10 cellular contexts compared by ENCODE assay signal in the genomic region with DNA sequence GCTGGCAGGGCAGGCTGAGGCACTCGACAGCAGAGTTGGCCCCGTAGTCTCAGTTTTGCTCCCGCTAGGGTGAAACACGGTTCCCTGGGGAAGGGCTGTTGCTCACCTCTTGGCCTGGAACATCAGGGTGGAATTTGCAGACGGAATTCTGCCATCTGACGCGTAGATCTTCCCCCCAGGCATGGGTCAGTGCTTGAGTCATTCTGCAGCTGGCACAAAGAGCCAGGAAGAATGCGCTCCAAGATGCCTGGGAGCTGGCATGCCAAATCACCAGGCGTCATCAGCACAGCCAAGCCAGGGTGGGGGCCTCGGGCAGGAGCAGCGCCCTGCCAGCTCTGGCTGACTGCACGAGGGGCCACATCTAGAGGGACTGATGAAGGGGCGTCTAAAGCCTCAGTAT. TPM values are rescaled to one million over a fixed set of nuclear protein-coding genes. Genes with fewer than 3 reads are reported as not detected.
A peak's percentile ranks its signal among the peaks of the same experiment; 100 is the strongest.
DNase-seq lines count a peak whose midpoint lies in the region; ATAC-seq and TF ChIP-seq lines count a peak whose summit lies in the region.
"Had no signal": no experiment of that assay in that cellular context is flagged by ENCODE, and none has a peak within 500 bp of the region (broad histone marks: within the 10 kb centered on the region; RNA-seq: fewer than 3 reads in every experiment).

No MANE protein-coding gene starts in this region.

- H3K27ac ChIP-seq in SK-N-SH (ENCODE audit: low read depth in 2 of 2, low read length in 1 of 2) (peak overlapping the region; percentile 90 to 97), rectal smooth muscle tissue (ENCODE audit: low read depth, low read length) (peak overlapping the region; percentile 91), smooth muscle cell (ENCODE audit: low read depth) (no peak overlapping the region)
- H3K27ac ChIP-seq: ovary had no signal

- H3K9me3 ChIP-seq in SK-N-SH (no peaks in the 10 kb centered on the region), smooth muscle cell (replicated peaks; ENCODE audit: low read depth) (no peaks in the 10 kb centered on the region)
- H3K9me3 ChIP-seq: ovary had no signal

- peaks cover 31% of the 10 kb centered on the region for H3K36me3 Mint-ChIP-seq in Calu3 (ENCODE audit: insufficient read depth, unreplicated experiment)

- TF ChIP-seq CTCF in Calu3 (IDR thresholded peaks at IDR 0.05; ENCODE audit: unreplicated experiment) (no peak), SK-N-SH (IDR thresholded peaks at IDR 0.05) (no peak), foreskin fibroblast (IDR thresholded peaks at IDR 0.05; ENCODE audit: low read depth, low read length) (no peak), smooth muscle cell (IDR thresholded peaks at IDR 0.05; ENCODE audit: borderline replicate concordance, insufficient read depth, poor library complexity, severe bottlenecking) (no peak)

- no peak for ATAC-seq in HG03520 (IDR thresholded peaks at IDR 0.05; ENCODE audit: unreplicated experiment)

- H3K4me3 Mint-ChIP-seq in Calu3 (ENCODE audit: low read depth, unreplicated experiment) = no peak overlapping the region
- H3K4me3 Mint-ChIP-seq: activated naive CD8-positive, alpha-beta T cell treated with anti-CD3 and anti-CD28 coated beads, Interleukin-2, amount 10 ng/mL, durations not matched to agents 7 days and 5 days had no signal

- no TSS peak for BruUV-seq in Calu3 (replicated peaks; lab: Mats Ljungman, UMichigan)

- H2AFZ ChIP-seq in SK-N-SH (ENCODE audit: low read depth) (peak overlapping the region; percentile 48; the same call in 1 of the 2 replicates), smooth muscle cell (ENCODE audit: low read depth) (no peak overlapping the region)

- POLR2A ChIA-PET in SK-N-SH (lab: Yijun Ruan, JAX) = interaction anchor here (1.2 to 1.7 kb wide), 3 partner anchors 12 to 272 kb away, joined by 3 to 5 read pairs (median 4); no protein-coding TSS in a partner anchor

- WGBS in SK-N-SH (ENCODE audit: low lambda C conversion rate) = 4% methylated on average over 13 of the region's 13 CpGs
- 94% methylated on average over 13 of the region's 13 CpGs for WGBS in smooth muscle cell (ENCODE audit: low lambda C conversion rate)

- H4K20me1 ChIP-seq in SK-N-SH (ENCODE audit: insufficient read depth) (no peaks in the 10 kb centered on the region), smooth muscle cell (ENCODE audit: low read depth) (no peaks in the 10 kb centered on the region)

- no peaks in the 10 kb centered on the region for H3K9me2 ChIP-seq in SK-N-SH

- H3K79me2 ChIP-seq in SK-N-SH (ENCODE audit: insufficient read depth) = no peaks in the 10 kb centered on the region
- H3K79me2 ChIP-seq in smooth muscle cell (ENCODE audit: low read depth) = no peaks in the 10 kb centered on the region

- peak; percentile 71 to 95; a peak in 3 of 4 replicates for TF ChIP-seq EP300 in SK-N-SH (IDR thresholded peaks at IDR 0.05; ENCODE audit: borderline replicate concordance in 1 of 2, low read depth in 1 of 2, low read length in 1 of 2)

- H3K4me2 ChIP-seq in SK-N-SH (peak overlapping the region; percentile 72), smooth muscle cell (no peak overlapping the region)

- H3K36me3 ChIP-seq in SK-N-SH (replicated peaks in 1 of 2; ENCODE audit: control insufficient read depth in 1 of 2, insufficient read depth in 2 of 2, low read length in 1 of 2) = no peaks in the 10 kb centered on the region
- H3K36me3 ChIP-seq in rectal smooth muscle tissue (ENCODE audit: control insufficient read depth, insufficient read depth, low read length) = no peaks in the 10 kb centered on the region
- H3K36me3 ChIP-seq in smooth muscle cell (ENCODE audit: low read depth) = no peaks in the 10 kb centered on the region
- H3K36me3 ChIP-seq: ovary had no signal

- no peak overlapping the region for H3K27ac Mint-ChIP-seq in Calu3 (ENCODE audit: unreplicated experiment)
- H3K27ac Mint-ChIP-seq: activated naive CD8-positive, alpha-beta T cell treated with anti-CD3 and anti-CD28 coated beads, Interleukin-2, amount 10 ng/mL, durations not matched to agents 7 days and 5 days had no signal

- H3K4me3 ChIP-seq in SK-N-SH (ENCODE audit: low read depth in 2 of 2, low read length in 1 of 2) = peak overlapping the region in 1 of 2 experiments; percentile 19; a peak in 1 of 4 replicates
- no peak overlapping the region for H3K4me3 ChIP-seq in foreskin fibroblast (ENCODE audit: low read depth in 1 of 2, low read length in 2 of 2)
- no peak overlapping the region for H3K4me3 ChIP-seq in rectal smooth muscle tissue (ENCODE audit: low read length)
- H3K4me3 ChIP-seq in smooth muscle cell = no peak overlapping the region
- H3K4me3 ChIP-seq: ovary had no signal

- DNase-seq in Calu3 = peak; percentile 55
- DNase-seq in SK-N-SH = peak; percentile 84
- DNase-seq in foreskin fibroblast = peak; percentile 94 to 97
- no peak for DNase-seq in smooth muscle cell (lab: John Stamatoyannopoulos, UW; ENCODE audit: unreplicated experiment)
- no peak for DNase-seq in activated CD4-positive, alpha-beta T cell treated with anti-CD3 and anti-CD28 coated beads for 4 hours
- no peak for DNase-seq in stimulated activated CD4-positive, alpha-beta T cell treated with anti-CD3 and anti-CD28 coated beads, Interleukin-4, amount 100 ng/mL, for 1 hour
- DNase-seq: activated naive CD8-positive, alpha-beta T cell treated with anti-CD3 and anti-CD28 coated beads, Interleukin-2, amount 10 ng/mL, durations not matched to agents 7 days and 5 days had no signal

- H3K27me3 Mint-ChIP-seq in Calu3 (ENCODE audit: unreplicated experiment) = no peaks in the 10 kb centered on the region
- H3K27me3 Mint-ChIP-seq: activated naive CD8-positive, alpha-beta T cell treated with anti-CD3 and anti-CD28 coated beads, Interleukin-2, amount 10 ng/mL, durations not matched to agents 7 days and 5 days had no signal

- H3K9ac ChIP-seq in SK-N-SH (peak overlapping the region; percentile 65), rectal smooth muscle tissue (ENCODE audit: low read length) (no peak overlapping the region), smooth muscle cell (ENCODE audit: low read depth) (no peak overlapping the region)

- H3K9me3 Mint-ChIP-seq in Calu3 (ENCODE audit: low read depth, unreplicated experiment) = no peaks in the 10 kb centered on the region
- H3K9me3 Mint-ChIP-seq: activated naive CD8-positive, alpha-beta T cell treated with anti-CD3 and anti-CD28 coated beads, Interleukin-2, amount 10 ng/mL, durations not matched to agents 7 days and 5 days had no signal

- H3K4me1 ChIP-seq in SK-N-SH (ENCODE audit: control insufficient read depth in 1 of 2, insufficient read depth in 2 of 2, low read depth in 1 of 2, low read length in 1 of 2) = peaks cover 34 to 64% of the 10 kb centered on the region in 2 experiments
- peaks cover 22% of the 10 kb centered on the region for H3K4me1 ChIP-seq in rectal smooth muscle tissue (ENCODE audit: control insufficient read depth, insufficient read depth, low read length)
- H3K4me1 ChIP-seq in smooth muscle cell (ENCODE audit: low read depth) = peaks cover 3% of the 10 kb centered on the region

- H3K27me3 ChIP-seq in SK-N-SH (ENCODE audit: insufficient read depth) = no peaks in the 10 kb centered on the region
- no peaks in the 10 kb centered on the region for H3K27me3 ChIP-seq in rectal smooth muscle tissue (ENCODE audit: control insufficient read depth, insufficient read depth, low read length)
- no peaks in the 10 kb centered on the region for H3K27me3 ChIP-seq in smooth muscle cell (ENCODE audit: low read depth)
- H3K27me3 ChIP-seq: ovary had no signal

- no peak for TF ChIP-seq RAD21 in SK-N-SH (IDR thresholded peaks at IDR 0.05; ENCODE audit: low read length)

- CTCF ChIA-PET in Calu3 (lab: Charles Lee) (no interaction called here), SK-N-SH (lab: Yijun Ruan, JAX) (interaction anchor here (0.8 to 12.8 kb wide), 15 partner anchors 12 to 332 kb away, joined by 3 to 403 read pairs (median 5); partner anchors contain the start of genes HPCAL1 and RRM2)

- H3F3A ChIP-seq in SK-N-SH (replicated peaks; ENCODE audit: insufficient read depth) (peaks cover 13% of the 10 kb centered on the region), smooth muscle cell (ENCODE audit: low read depth) (no peaks in the 10 kb centered on the region)

- intact Hi-C loops in Calu3 (cut with micrococcal nuclease; ENCODE audit: unreplicated experiment) = loop anchor here (5.0 kb wide), 2 partner anchors 103 to 278 kb away; partner anchors contain the start of gene HPCAL1

- H3K4me1 Mint-ChIP-seq in Calu3 (ENCODE audit: low read depth, unreplicated experiment) = peaks cover 55% of the 10 kb centered on the region

TF ChIP-seq in SK-N-SH, 30 proteins besides CTCF, POLR2A, EP300 and RAD21 (continues in another document):
- TF ChIP-seq GATA2 (CRISPR knock-in tag; IDR thresholded peaks at IDR 0.05) (peak; percentile 74), ELF1 (IDR thresholded peaks at IDR 0.05) (no peak; the same call in none of the 2 replicates), FOXM1 (IDR thresholded peaks at IDR 0.05; ENCODE audit: low read depth) (peak; percentile 82; the same call in 1 of the 2 replicates), FOSL2 (IDR thresholded peaks at IDR 0.05; ENCODE audit: borderline replicate concordance, low read depth) (peak; percentile 98), SMC3 (IDR thresholded peaks at IDR 0.05; ENCODE audit: low read depth, low read length) (0 out of 2 replicates have a peak, but pooled peaks have one; percentile 18), GABPA (IDR thresholded peaks at IDR 0.05; ENCODE audit: low read depth) (no peak; the same call in 1 of the 2 replicates), CHD2 (IDR thresholded peaks at IDR 0.05; ENCODE audit: low read length, partially characterized antibody) (peak; percentile 62), SIN3A (IDR thresholded peaks at IDR 0.05; ENCODE audit: borderline replicate concordance, low read depth, low read length) (peak; percentile 93; the same call in 1 of the 2 replicates), NRF1 (IDR thresholded peaks at IDR 0.05; ENCODE audit: low read depth, low read length) (no peak), TAF1 (IDR thresholded peaks at IDR 0.05; ENCODE audit: borderline replicate concordance, low read depth, low read length) (no peak; the same call in 1 of the 2 replicates)
- TF ChIP-seq, protein P1, sequence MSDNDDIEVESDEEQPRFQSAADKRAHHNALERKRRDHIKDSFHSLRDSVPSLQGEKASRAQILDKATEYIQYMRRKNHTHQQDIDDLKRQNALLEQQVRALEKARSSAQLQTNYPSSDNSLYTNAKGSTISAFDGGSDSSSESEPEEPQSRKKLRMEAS (IDR thresholded peaks at IDR 0.05; ENCODE audit: low read depth) = peak; percentile 95

RNA-seq across cellular contexts. Expression of gene ODC1, which starts 42.7 kb away (rescaled TPM):
- total RNA-seq in Calu3 (2022) (78.4 and 85.7 TPM in 2 replicates), smooth muscle cell (27.6 and 34.7 TPM in 2 replicates)
- polyA plus RNA-seq in SK-N-SH (2012; rRNA removed) (253 and 273 TPM in 2 replicates), smooth muscle cell (22.4 and 32.9 TPM in 2 replicates)
- polyA plus RNA-seq in SK-N-SH (2012; cell fraction: cytosol; rRNA removed) = 286 and 365 TPM in 2 replicates
- 192 and 200 TPM in 2 replicates for polyA plus RNA-seq in SK-N-SH (2012; cell fraction: nucleus; rRNA removed)

Comparison
In these comparisons a context has a peak if more than half of its experiments do, and no peak if none do; other contexts are left out.
1. DNase-seq: peak in Calu3 (single experiment), SK-N-SH (single experiment) and foreskin fibroblast (2 of 2); none in smooth muscle cell (single experiment), activated CD4-positive, alpha-beta T cell treated with anti-CD3 and anti-CD28 coated beads for 4 hours (0 of 2) and stimulated activated CD4-positive, alpha-beta T cell treated with anti-CD3 and anti-CD28 coated beads, Interleukin-4, amount 100 ng/mL, for 1 hour (single experiment).